Comparison of ENCODE assay signal across 9 cellular contexts in the genomic region with DNA sequence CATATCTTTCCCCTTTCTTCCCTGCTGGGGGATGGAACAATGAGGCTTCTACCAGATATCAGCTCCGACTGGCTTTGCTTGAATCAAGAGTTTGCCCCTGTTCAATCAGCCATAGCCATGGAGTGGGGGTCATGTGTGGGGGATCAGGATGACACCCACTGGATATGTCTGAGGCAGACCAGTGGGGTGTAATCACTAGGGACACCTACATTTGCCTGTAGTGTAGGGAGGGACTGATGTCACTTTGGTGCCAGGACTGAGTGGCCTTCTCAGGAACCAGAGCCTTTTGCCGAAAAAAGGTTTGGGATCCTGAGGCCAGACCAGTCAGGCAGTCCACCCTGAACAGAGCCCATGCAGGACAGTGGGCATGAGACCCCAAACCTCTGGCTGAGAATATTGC. TPM values are rescaled to one million over a fixed set of nuclear protein-coding genes. Genes with fewer than 3 reads are reported as not detected.
A peak's percentile ranks its signal among the peaks of the same experiment; 100 is the strongest.
DNase-seq lines count a peak whose midpoint lies in the region; ATAC-seq and FAIRE-seq lines count a peak whose summit lies in the region.
"Had no signal": no experiment of that assay in that cellular context is flagged by ENCODE, and none has a peak within 500 bp of the region (broad histone marks: within the 10 kb centered on the region; RNA-seq: fewer than 3 reads in every experiment).

No MANE protein-coding gene starts in this region.

- peak overlapping the region; percentile 100 for H3K4me3 Mint-ChIP-seq in activated CD4-positive, alpha-beta T cell treated with anti-CD3 and anti-CD28 coated beads, Interleukin-2, amount 10 ng/mL, durations not matched to agents 7 days and 5 days
- H3K4me3 Mint-ChIP-seq in activated naive CD8-positive, alpha-beta T cell = peak overlapping the region; percentile 95
- peak overlapping the region; percentile 89 to 100 (median 100) for H3K4me3 Mint-ChIP-seq in immature natural killer cell

- peaks cover 15% of the 10 kb centered on the region for H3K4me1 ChIP-seq in stomach smooth muscle (ENCODE audit: control insufficient read depth, insufficient read depth, low read length)

- H3K9me3 ChIP-seq in stomach smooth muscle (ENCODE audit: control insufficient read depth in 2 of 2, low read length in 2 of 2) = no peaks in the 10 kb centered on the region

- H3K27ac Mint-ChIP-seq in activated CD4-positive, alpha-beta T cell treated with anti-CD3 and anti-CD28 coated beads, Interleukin-2, amount 10 ng/mL, durations not matched to agents 7 days and 5 days = peak overlapping the region; percentile 94
- H3K27ac Mint-ChIP-seq in activated naive CD8-positive, alpha-beta T cell = peak overlapping the region; percentile 90
- H3K27ac Mint-ChIP-seq in immature natural killer cell = peak overlapping the region; percentile 78 to 99 (median 96)

- H3K27me3 Mint-ChIP-seq in activated CD4-positive, alpha-beta T cell treated with anti-CD3 and anti-CD28 coated beads, Interleukin-2, amount 10 ng/mL, durations not matched to agents 7 days and 5 days = no peaks in the 10 kb centered on the region
- no peaks in the 10 kb centered on the region for H3K27me3 Mint-ChIP-seq in activated naive CD8-positive, alpha-beta T cell
- H3K27me3 Mint-ChIP-seq in immature natural killer cell (ENCODE audit: low read depth in 3 of 3) = peaks cover 0 to 3% (median 1%) of the 10 kb centered on the region in 3 donors

- peak overlapping the region; percentile 59 to 97 for H3K4me3 ChIP-seq in stomach smooth muscle (ENCODE audit: low read length in 2 of 2)

- peaks cover 6 to 15% of the 10 kb centered on the region in 2 donors for H3K36me3 ChIP-seq in stomach smooth muscle (ENCODE audit: control insufficient read depth in 2 of 2, insufficient read depth in 2 of 2, low read length in 2 of 2)

- peak overlapping the region; percentile 83 to 86 for H3K9ac ChIP-seq in stomach smooth muscle (ENCODE audit: low read length in 2 of 2)

- DNase-seq in activated CD4-positive, alpha-beta T cell treated with anti-CD3 and anti-CD28 coated beads, Interleukin-2, amount 10 ng/mL, durations not matched to agents 7 days and 5 days = no peak
- DNase-seq in activated CD4-positive, alpha-beta T cell treated with anti-CD3 and anti-CD28 coated beads for 48 hours = no peak
- DNase-seq in immature natural killer cell (no peak), frontal cortex (ENCODE audit: low spot score in 2 of 2) (no peak)
- DNase-seq: activated CD4-positive, CD25-positive, alpha-beta regulatory T cell treated with anti-CD3 and anti-CD28 coated beads, Interleukin-2, amount 50 U/mL, for 72 hours had no signal

- CTCF ChIA-PET in activated CD4-positive, alpha-beta T cell treated with anti-CD3 and anti-CD28 coated beads, Interleukin-2, amount 10 ng/mL, durations not matched to agents 7 days and 5 days (lab: Charles Lee) = interaction anchor here (1.3 to 3.3 kb wide), 2 partner anchors 9 to 38 kb away, joined by 3 to 11 read pairs; no protein-coding TSS in a partner anchor

- POLR2A ChIA-PET in activated CD4-positive, alpha-beta T cell treated with anti-CD3 and anti-CD28 coated beads, Interleukin-2, amount 10 ng/mL, durations not matched to agents 7 days and 5 days (lab: Charles Lee) = no interaction called here

- peaks cover 22% of the 10 kb centered on the region for H3K4me1 Mint-ChIP-seq in activated CD4-positive, alpha-beta T cell treated with anti-CD3 and anti-CD28 coated beads, Interleukin-2, amount 10 ng/mL, durations not matched to agents 7 days and 5 days
- peaks cover 28% of the 10 kb centered on the region for H3K4me1 Mint-ChIP-seq in activated naive CD8-positive, alpha-beta T cell (ENCODE audit: low read depth)
- peaks cover 24 to 27% of the 10 kb centered on the region in 2 donors for H3K4me1 Mint-ChIP-seq in immature natural killer cell

- H3K27ac ChIP-seq in stomach smooth muscle (ENCODE audit: low read length) = no peak overlapping the region

- no peaks in the 10 kb centered on the region for H3K9me3 Mint-ChIP-seq in activated CD4-positive, alpha-beta T cell treated with anti-CD3 and anti-CD28 coated beads, Interleukin-2, amount 10 ng/mL, durations not matched to agents 7 days and 5 days
- H3K9me3 Mint-ChIP-seq in activated naive CD8-positive, alpha-beta T cell (ENCODE audit: low read depth) = no peaks in the 10 kb centered on the region
- H3K9me3 Mint-ChIP-seq in immature natural killer cell = no peaks in the 10 kb centered on the region

- FAIRE-seq in frontal cortex (lab: Jason Lieb, UNC) = no peak

- H3K36me3 Mint-ChIP-seq in activated CD4-positive, alpha-beta T cell treated with anti-CD3 and anti-CD28 coated beads, Interleukin-2, amount 10 ng/mL, durations not matched to agents 7 days and 5 days (ENCODE audit: low read depth) = peaks cover 15% of the 10 kb centered on the region
- no peaks in the 10 kb centered on the region for H3K36me3 Mint-ChIP-seq in activated naive CD8-positive, alpha-beta T cell
- H3K36me3 Mint-ChIP-seq in immature natural killer cell = peaks cover 0 to 11% (median 8%) of the 10 kb centered on the region in 3 donors

- no peaks in the 10 kb centered on the region for H3K27me3 ChIP-seq in stomach smooth muscle (ENCODE audit: control insufficient read depth in 1 of 2, insufficient read depth in 2 of 2, low read length in 2 of 2)

- no peak for ATAC-seq in HG02759 (IDR thresholded peaks at IDR 0.05; ENCODE audit: unreplicated experiment)
- no peak for ATAC-seq in HG02870 (IDR thresholded peaks at IDR 0.05; ENCODE audit: unreplicated experiment)

RNA-seq across cellular contexts. Expression of gene ITPA, which starts 1.0 kb away (rescaled TPM):
- 10 to 100 TPM; 52.1 to 72.7 TPM for total RNA-seq in activated CD4-positive, alpha-beta T cell treated with anti-CD3 and anti-CD28 coated beads, Interleukin-2, amount 10 ng/mL, durations not matched to agents 7 days and 5 days
- polyA plus RNA-seq in immature natural killer cell = 10 to 100 TPM; 75.0 to 84.5 (median 76.3) TPM
- 47.3 TPM for total RNA-seq in frontal cortex

RNA-seq across cellular contexts. Expression of gene DDRGK1, which starts 5.9 kb away (rescaled TPM):
- 10 to 100 TPM; 46.5 to 58.9 TPM for total RNA-seq in activated CD4-positive, alpha-beta T cell treated with anti-CD3 and anti-CD28 coated beads, Interleukin-2, amount 10 ng/mL, durations not matched to agents 7 days and 5 days
- 10 to 100 TPM; 45.6 to 63.1 (median 48.0) TPM for polyA plus RNA-seq in immature natural killer cell
- 20.8 TPM for total RNA-seq in frontal cortex

RNA-seq across cellular contexts. Expression of gene SLC4A11, which starts 28.6 kb away (rescaled TPM):
- total RNA-seq in activated CD4-positive, alpha-beta T cell treated with anti-CD3 and anti-CD28 coated beads, Interleukin-2, amount 10 ng/mL, durations not matched to agents 7 days and 5 days = under 1 TPM; 0.50 to 0.77 TPM
- polyA plus RNA-seq in immature natural killer cell = not detected
- total RNA-seq in frontal cortex = under 0.01 TPM

RNA-seq across cellular contexts. Expression of gene LZTS3, which starts 37.0 kb away (rescaled TPM):
- under 1 TPM; 0.62 to 0.65 TPM for total RNA-seq in activated CD4-positive, alpha-beta T cell treated with anti-CD3 and anti-CD28 coated beads, Interleukin-2, amount 10 ng/mL, durations not matched to agents 7 days and 5 days
- not detected for polyA plus RNA-seq in immature natural killer cell
- total RNA-seq in frontal cortex = 13.9 TPM

RNA-seq across cellular contexts. Expression of gene FASTKD5, which starts 50.7 kb away (rescaled TPM):
- 10 to 100 TPM; 22.2 to 24.4 TPM for total RNA-seq in activated CD4-positive, alpha-beta T cell treated with anti-CD3 and anti-CD28 coated beads, Interleukin-2, amount 10 ng/mL, durations not matched to agents 7 days and 5 days
- polyA plus RNA-seq in immature natural killer cell = 10 to 100 TPM; 12.2 to 26.5 (median 20.5) TPM
- 24.9 TPM for total RNA-seq in frontal cortex
